In the genomic region with DNA sequence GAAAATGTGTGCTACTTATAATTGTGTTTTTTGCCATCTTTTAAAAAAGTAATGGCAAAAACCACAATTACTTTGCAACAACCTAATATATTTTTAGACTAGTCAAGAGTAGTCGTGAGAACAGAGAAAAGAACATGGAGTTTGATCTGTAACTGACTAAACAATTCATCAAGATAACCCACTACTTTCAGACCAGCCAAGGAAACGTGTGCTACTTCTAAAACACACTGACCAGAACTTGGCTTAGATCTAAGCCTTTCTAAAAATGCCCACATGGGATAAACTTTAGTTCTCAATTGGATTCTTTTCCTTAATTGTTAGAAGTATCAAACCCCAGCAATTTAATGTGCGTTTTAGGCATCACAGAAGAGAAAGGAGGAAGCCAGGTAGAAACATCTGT, we compare ENCODE assay signal across 12 cellular contexts. TPM values are rescaled to one million over a fixed set of nuclear protein-coding genes. Genes with fewer than 3 reads are reported as not detected.
A peak's percentile ranks its signal among the peaks of the same experiment; 100 is the strongest.
DNase-seq lines count a peak whose midpoint lies in the region; ATAC-seq and TF ChIP-seq lines count a peak whose summit lies in the region.
"Had no signal": no experiment of that assay in that cellular context is flagged by ENCODE, and none has a peak within 500 bp of the region (broad histone marks: within the 10 kb centered on the region; RNA-seq: fewer than 3 reads in every experiment).

No MANE protein-coding gene starts in this region.

- TF ChIP-seq CTCF in activated CD8-positive, alpha-beta T cell treated with anti-CD3 and anti-CD28 coated beads for 36 hours (IDR thresholded peaks at IDR 0.05): no peak
- no peak for TF ChIP-seq CTCF in left lung (IDR thresholded peaks at IDR 0.05)
- TF ChIP-seq CTCF in stomach (IDR thresholded peaks at IDR 0.05): no peak

- H3K27ac ChIP-seq in left lung (peak overlapping the region; percentile 84 to 99), stomach (peak overlapping the region in 4 of 5 donors; percentile 66 to 86 (median 72))

- ATAC-seq in activated CD8-positive, alpha-beta T cell treated with anti-CD3 and anti-CD28 coated beads for 36 hours: no peak
- ATAC-seq in left lung (no peak), HG03439 (IDR thresholded peaks at IDR 0.05; ENCODE audit: unreplicated experiment) (no peak), GM19455 (IDR thresholded peaks at IDR 0.05; ENCODE audit: unreplicated experiment) (no peak)

- H3K4me1 ChIP-seq in left lung: peaks cover 3 to 64% of the 10 kb centered on the region in 2 donors
- H3K4me1 ChIP-seq in stomach: peaks cover 0 to 14% (median 0%) of the 10 kb centered on the region in 4 donors

- H3K4me3 Mint-ChIP-seq in T-helper 1 cell treated with Interleukin-12 subunit alpha and Interleukin-12 subunit beta and Interleukin-4 antibody, amounts not matched to agents 30 μg/mL and 1 μg/mL, for 36 hours: no peak overlapping the region
- peak overlapping the region; percentile 77 for H3K4me3 Mint-ChIP-seq in activated CD8-positive, alpha-beta T cell treated with anti-CD3 and anti-CD28 coated beads for 36 hours
- H3K4me3 Mint-ChIP-seq: brain had no signal

- no peak for TF ChIP-seq EP300 in stomach (IDR thresholded peaks at IDR 0.05)

- 28 to 35% (median 31%) methylated on average over 3 of the region's 3 CpGs for WGBS in stomach, 5 donors

- H3K9me3 ChIP-seq in left lung (no peaks in the 10 kb centered on the region), stomach (no peaks in the 10 kb centered on the region)

- DNase-seq in T-helper 1 cell (no peak), left lung (no peak), stomach (no peak), iPS-NIHi11 (ENCODE audit: low spot score) (no peak)
- DNase-seq in activated CD8-positive, alpha-beta T cell treated with anti-CD3 and anti-CD28 coated beads for 36 hours: no peak
- DNase-seq: activated CD4-positive, alpha-beta T cell treated with anti-CD3 and anti-CD28 coated beads, Interleukin-2, amount 50 U/mL, for 1 hour; DMS53 had no signal

- H3K36me3 Mint-ChIP-seq in T-helper 1 cell treated with Interleukin-12 subunit alpha and Interleukin-12 subunit beta and Interleukin-4 antibody, amounts not matched to agents 30 μg/mL and 1 μg/mL, for 36 hours (ENCODE audit: low read depth): peaks cover 3% of the 10 kb centered on the region
- peaks cover 70% of the 10 kb centered on the region for H3K36me3 Mint-ChIP-seq in activated CD8-positive, alpha-beta T cell treated with anti-CD3 and anti-CD28 coated beads for 36 hours (ENCODE audit: low read depth)
- H3K36me3 Mint-ChIP-seq: brain had no signal

- no peaks in the 10 kb centered on the region for H3K27me3 Mint-ChIP-seq in T-helper 1 cell treated with Interleukin-12 subunit alpha and Interleukin-12 subunit beta and Interleukin-4 antibody, amounts not matched to agents 30 μg/mL and 1 μg/mL, for 36 hours (ENCODE audit: low read depth)
- no peaks in the 10 kb centered on the region for H3K27me3 Mint-ChIP-seq in activated CD8-positive, alpha-beta T cell treated with anti-CD3 and anti-CD28 coated beads for 36 hours

- H3K27me3 ChIP-seq in left lung (no peaks in the 10 kb centered on the region), stomach (no peaks in the 10 kb centered on the region)

- H3K36me3 ChIP-seq in left lung (peaks cover 0 to 7% of the 10 kb centered on the region in 2 donors), stomach (no peaks in the 10 kb centered on the region)

- peak overlapping the region; percentile 37 for H3K27ac Mint-ChIP-seq in T-helper 1 cell treated with Interleukin-12 subunit alpha and Interleukin-12 subunit beta and Interleukin-4 antibody, amounts not matched to agents 30 μg/mL and 1 μg/mL, for 36 hours
- H3K27ac Mint-ChIP-seq in activated CD8-positive, alpha-beta T cell treated with anti-CD3 and anti-CD28 coated beads for 36 hours: peak overlapping the region; percentile 85
- H3K27ac Mint-ChIP-seq: brain had no signal

- POLR2A ChIA-PET in activated CD8-positive, alpha-beta T cell treated with anti-CD3 and anti-CD28 coated beads for 36 hours (lab: Charles Lee): interaction anchor here (1.0 to 1.4 kb wide), 2 partner anchors 32 to 115 kb away, joined by 3 to 4 read pairs; no protein-coding TSS in a partner anchor

- no peaks in the 10 kb centered on the region for H3K9me3 Mint-ChIP-seq in T-helper 1 cell treated with Interleukin-12 subunit alpha and Interleukin-12 subunit beta and Interleukin-4 antibody, amounts not matched to agents 30 μg/mL and 1 μg/mL, for 36 hours
- H3K9me3 Mint-ChIP-seq in activated CD8-positive, alpha-beta T cell treated with anti-CD3 and anti-CD28 coated beads for 36 hours: no peaks in the 10 kb centered on the region

- peaks cover 20% of the 10 kb centered on the region for H3K4me1 Mint-ChIP-seq in T-helper 1 cell treated with Interleukin-12 subunit alpha and Interleukin-12 subunit beta and Interleukin-4 antibody, amounts not matched to agents 30 μg/mL and 1 μg/mL, for 36 hours (ENCODE audit: low read depth)
- H3K4me1 Mint-ChIP-seq in activated CD8-positive, alpha-beta T cell treated with anti-CD3 and anti-CD28 coated beads for 36 hours (ENCODE audit: low read depth): peaks cover 80% of the 10 kb centered on the region
- H3K4me1 Mint-ChIP-seq: brain had no signal

- intact Hi-C loops in activated CD8-positive, alpha-beta T cell treated with anti-CD3 and anti-CD28 coated beads for 36 hours (cut with micrococcal nuclease): loop anchor here (5.0 kb wide), 1 partner anchor 33 kb away; no protein-coding TSS in a partner anchor
- intact Hi-C loops in left lung (cut with DNase I): no loop called here
- intact Hi-C loops in stomach (cut with DNase I; ENCODE audit: low total_unique reads): no loop called here

- CTCF ChIA-PET in activated CD8-positive, alpha-beta T cell treated with anti-CD3 and anti-CD28 coated beads for 36 hours (lab: Charles Lee): interaction anchor here (1.6 kb wide), 1 partner anchor 102 kb away, joined by 3 read pairs; no protein-coding TSS in a partner anchor

- no peak for TF ChIP-seq POLR2A in stomach (IDR thresholded peaks at IDR 0.05)

- H3K4me3 ChIP-seq in left lung (peak overlapping the region; percentile 7 to 45), stomach (peak overlapping the region; percentile 2 to 36 (median 30))

RNA-seq across cellular contexts. Expression of gene PECAM1, which starts 0.6 kb away (rescaled TPM):
- total RNA-seq in activated CD8-positive, alpha-beta T cell treated with anti-CD3 and anti-CD28 coated beads for 36 hours: 10 to 100 TPM; 58.2 to 64.4 TPM
- total RNA-seq in left lung (100 to 1,000 TPM; 308 to 476 TPM), stomach (10 to 100 TPM; 26.8 to 87.5 (median 50.7) TPM)
- polyA plus RNA-seq in stomach: 10 to 100 TPM in 1 of 3 donors, 1 to 10 TPM in 2; 5.5 to 13.4 (median 7.5) TPM
- total RNA-seq: A172 had no signal

RNA-seq across cellular contexts. Expression of gene MILR1, which starts 58.8 kb away (rescaled TPM):
- 1 to 10 TPM; 1.3 to 2.3 TPM for total RNA-seq in activated CD8-positive, alpha-beta T cell treated with anti-CD3 and anti-CD28 coated beads for 36 hours
- total RNA-seq in left lung: 10 to 100 TPM; 17.3 to 34.4 TPM
- total RNA-seq in stomach: 1 to 10 TPM in 2 of 5 donors, not detected in 3; 1.8 to 4.2 TPM
- 1 to 10 TPM; 1.4 to 3.4 (median 2.7) TPM for polyA plus RNA-seq in stomach
